ENCODE assay signal across 12 cellular contexts in the genomic region with DNA sequence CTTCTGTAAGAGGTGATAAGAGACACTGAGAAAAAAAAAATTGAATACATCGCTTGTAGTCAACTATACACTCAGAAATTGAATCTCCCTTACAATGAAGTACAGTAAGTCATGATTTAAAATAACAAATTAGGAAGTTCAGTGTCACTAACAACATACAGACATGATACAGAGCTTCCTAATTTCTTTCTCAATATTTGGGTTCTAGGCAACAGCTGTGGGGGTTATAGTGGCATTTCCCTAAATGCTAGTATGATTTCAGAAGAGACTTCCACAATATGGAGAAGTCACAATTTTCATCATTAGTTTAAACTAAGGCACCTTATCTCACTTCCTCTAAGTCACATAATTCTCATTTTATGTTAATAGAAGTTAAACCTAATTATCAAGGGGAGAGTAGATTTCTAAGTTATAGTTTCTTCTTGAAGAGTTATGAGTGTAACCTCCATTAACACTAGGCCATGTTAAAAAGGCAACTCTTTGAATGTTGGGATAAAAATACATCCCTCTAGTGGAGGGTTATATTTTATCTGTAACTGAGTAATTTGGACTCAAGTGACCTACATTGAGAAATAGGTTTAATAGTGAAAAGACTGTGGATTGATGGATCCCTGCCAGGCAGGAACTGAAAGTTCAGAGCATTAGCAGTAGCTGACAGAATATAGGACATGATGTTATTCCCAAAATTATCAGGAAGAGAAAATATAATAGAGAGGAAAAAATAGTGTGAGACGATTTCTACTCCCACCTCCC.
DNase-seq lines count a peak whose midpoint lies in the region; ATAC-seq and TF ChIP-seq lines count a peak whose summit lies in the region.
"Had no signal": no experiment of that assay in that cellular context is flagged by ENCODE, and none has a peak within 500 bp of the region (broad histone marks: within the 10 kb centered on the region; RNA-seq: fewer than 3 reads in every experiment).

No MANE protein-coding gene starts in this region.

- no peak overlapping the region for H3K9ac ChIP-seq in adipocyte (ENCODE audit: low read length)

- in situ Hi-C loops in GM13977 (cut with MboI; ENCODE audit: low pct_unique_long_range_greater_than_20kb, low sequenced_read_pairs, unreplicated experiment), result no loop called here

- peak; percentile 72 for ATAC-seq in Right ventricle myocardium inferior
- peak; percentile 77 for ATAC-seq in upper lobe of right lung
- ATAC-seq: activated CD8-positive, alpha-beta memory T cell treated with anti-CD3 and anti-CD28 coated beads, Interleukin-2, amount 10 ng/mL, durations not matched to agents 7 days and 5 days had no signal

- DNase-seq in Right ventricle myocardium inferior (ENCODE audit: missing footprints) (no peak), cardiac septum (ENCODE audit: low spot score) (no peak), adipocyte (ENCODE audit: low read depth) (peak; percentile 43), kidney glomerular epithelial cell (lab: John Stamatoyannopoulos, UW) (peak; percentile 22), upper lobe of right lung (no peak), GM13977 (ENCODE audit: low spot score) (no peak)
- no peak for DNase-seq in NK-92 treated with Interleukin-12 subunit alpha and Interleukin-12 subunit beta, amount 100 ng/mL, for 24 hours (lab: John Stamatoyannopoulos, UW)
- DNase-seq in stimulated activated CD4-positive, alpha-beta T cell treated with anti-CD3 and anti-CD28 coated beads, Interleukin-4, amount 100 ng/mL, for 4 hours, result no peak
- DNase-seq: activated CD8-positive, alpha-beta memory T cell treated with anti-CD3 and anti-CD28 coated beads, Interleukin-2, amount 10 ng/mL, durations not matched to agents 7 days and 5 days; effector CD8-positive, alpha-beta T cell; H7; NCI-H748 treated with DMSO at 0.1 percent for 48 hours had no signal

- H3K36me3 ChIP-seq in adipocyte (ENCODE audit: control insufficient read depth, insufficient read depth, low read length, severe bottlenecking) (no peaks in the 10 kb centered on the region), upper lobe of right lung (no peaks in the 10 kb centered on the region)

- intact Hi-C loops in Right ventricle myocardium inferior (cut with DNase I) (no loop called here), cardiac septum (cut with DNase I) (no loop called here), upper lobe of right lung (cut with DNase I) (no loop called here)

- no peaks in the 10 kb centered on the region for H3K27me3 ChIP-seq in adipocyte (replicated peaks; ENCODE audit: control insufficient read depth, insufficient read depth, low read length)
- no peaks in the 10 kb centered on the region for H3K27me3 ChIP-seq in upper lobe of right lung

- no peak overlapping the region for H3K27ac ChIP-seq in upper lobe of right lung

- peak; percentile 26 for TF ChIP-seq CTCF in upper lobe of right lung (IDR thresholded peaks at IDR 0.05)
- no peak for TF ChIP-seq CTCF in GM13977 (IDR thresholded peaks at IDR 0.05; ENCODE audit: extremely low read depth, insufficient read depth, missing control alignments)

- H3K9me3 ChIP-seq in adipocyte (ENCODE audit: control insufficient read depth, low read length), result peaks cover 3% of the 10 kb centered on the region
- no peaks in the 10 kb centered on the region for H3K9me3 ChIP-seq in upper lobe of right lung

- peaks cover 5% of the 10 kb centered on the region for H3K4me1 ChIP-seq in adipocyte (ENCODE audit: control insufficient read depth, insufficient read depth, low read length)
- no peaks in the 10 kb centered on the region for H3K4me1 ChIP-seq in upper lobe of right lung

- H3K4me3 ChIP-seq in adipocyte (ENCODE audit: low read length) (no peak overlapping the region), upper lobe of right lung (no peak overlapping the region)

Comparison
In these comparisons a context has a peak if more than half of its experiments do, and no peak if none do; other contexts are left out.
1. DNase-seq: peak in adipocyte (single experiment) and kidney glomerular epithelial cell (single experiment); none in Right ventricle myocardium inferior (single experiment), cardiac septum (single experiment), upper lobe of right lung (single experiment), NK-92 treated with Interleukin-12 subunit alpha and Interleukin-12 subunit beta, amount 100 ng/mL, for 24 hours (single experiment), GM13977 (single experiment) and stimulated activated CD4-positive, alpha-beta T cell treated with anti-CD3 and anti-CD28 coated beads, Interleukin-4, amount 100 ng/mL, for 4 hours (0 of 2).